ENCODE assay signal across 8 cellular contexts in genomic region chr1:236065509-236066005, GRCh38. TPM values are rescaled to one million over a fixed set of nuclear protein-coding genes. Genes with fewer than 3 reads are reported as not detected.
A peak's percentile ranks its signal among the peaks of the same experiment; 100 is the strongest.
DNase-seq lines count a peak whose midpoint lies in the region; ATAC-seq and TF ChIP-seq lines count a peak whose summit lies in the region.

No MANE protein-coding gene starts in this region.

- H3K36me3 ChIP-seq in ACC112 (ENCODE audit: insufficient read depth, low read length): peaks cover 8% of the 10 kb centered on the region
- H3K36me3 ChIP-seq in esophagus (ENCODE audit: control insufficient read depth in 2 of 2, insufficient read depth in 2 of 2, low read length in 1 of 2): no peaks in the 10 kb centered on the region

- 35 to 40% methylated on average over 17 of the region's 17 CpGs for WGBS in esophagus, 2 donors

- no peak for ATAC-seq in naive B cell (ENCODE audit: low read depth in 2 of 2)

- H3K4me3 ChIP-seq in ACC112 (ENCODE audit: low read depth, low read length) (peak overlapping the region; percentile 94), esophagus (ENCODE audit: low read depth in 1 of 2, low read length in 2 of 2) (peak overlapping the region; percentile 56 to 65)

- no peak for TF ChIP-seq CTCF in GM10248 (IDR thresholded peaks at IDR 0.05; ENCODE audit: control extremely low read depth, extremely low read depth, low read depth, missing control alignments)

- peaks cover 23% of the 10 kb centered on the region for H3K79me2 ChIP-seq in ACC112 (ENCODE audit: control insufficient read depth, insufficient read depth, low read length, unreplicated experiment)

- no peaks in the 10 kb centered on the region for H3K4me1 ChIP-seq in ACC112 (ENCODE audit: control insufficient read depth, insufficient read depth, low read length, unreplicated experiment)
- H3K4me1 ChIP-seq in esophagus (ENCODE audit: control insufficient read depth in 2 of 2, insufficient read depth in 2 of 2, low read length in 1 of 2): peaks cover 3% of the 10 kb centered on the region in 2 donors

- POLR2A ChIA-PET in GM10248 (lab: Yijun Ruan, JAX): no interaction called here

- peak overlapping the region; percentile 6 to 88 (median 77) for H3K27ac Mint-ChIP-seq in naive B cell

- peaks cover 0 to 3% of the 10 kb centered on the region in 2 donors for H3K36me3 Mint-ChIP-seq in naive B cell

- H2AFZ ChIP-seq in ACC112 (ENCODE audit: low read length, unreplicated experiment): peak overlapping the region; percentile 90

- DNase-seq in NCI-H69 (lab: John Stamatoyannopoulos, UW): peak; percentile 50
- no peak for DNase-seq in naive B cell
- DNase-seq in kidney tubule cell (ENCODE audit: low spot score): no peak
- no peak for DNase-seq in GM10248 (ENCODE audit: extremely low spot score)
- no peak for DNase-seq in activated CD4-positive, CD25-positive, alpha-beta regulatory T cell (lab: John Stamatoyannopoulos, UW)
- DNase-seq in HK-2 (ENCODE audit: unreplicated experiment): no peak

- peaks cover 24 to 44% (median 27%) of the 10 kb centered on the region in 3 donors for H3K27me3 Mint-ChIP-seq in naive B cell

- no peak overlapping the region for H3K27ac ChIP-seq in ACC112 (ENCODE audit: low read depth, low read length)
- peak overlapping the region; percentile 92 to 94 for H3K27ac ChIP-seq in esophagus (ENCODE audit: low read depth in 2 of 2, low read length in 1 of 2)

- CTCF ChIA-PET in GM10248 (lab: Yijun Ruan, JAX): interaction anchor here (0.8 to 2.2 kb wide), 3 partner anchors 8 to 18 kb away, joined by 3 to 4 read pairs (median 4); no protein-coding TSS in a partner anchor

- H3K27me3 ChIP-seq in ACC112 (ENCODE audit: insufficient read depth, low read length) (no peaks in the 10 kb centered on the region), esophagus (ENCODE audit: control insufficient read depth in 1 of 2, insufficient read depth in 2 of 2, low read length in 2 of 2) (peaks cover 0 to 3% of the 10 kb centered on the region in 2 donors)

- H3K4me1 Mint-ChIP-seq in naive B cell: peaks cover 20 to 32% (median 30%) of the 10 kb centered on the region in 3 donors

- peaks cover 0 to under 1% of the 10 kb centered on the region in 2 donors for H3K9me3 ChIP-seq in esophagus (ENCODE audit: control insufficient read depth in 2 of 2, insufficient read depth in 1 of 2, low read depth in 1 of 2, low read length in 1 of 2)

- peak overlapping the region; percentile 61 to 85 (median 76) for H3K4me3 Mint-ChIP-seq in naive B cell

- peaks cover 0 to 3% (median under 1%) of the 10 kb centered on the region in 7 donors for H3K9me3 Mint-ChIP-seq in naive B cell

RNA-seq across cellular contexts. Expression of gene NID1, which starts 0.7 kb away (rescaled TPM):
- 10 to 100 TPM in 1 of 2 donors, 1 to 10 TPM in 1; 3.9 to 11.6 TPM for polyA plus RNA-seq in esophagus
- not detected for polyA plus RNA-seq in naive B cell (ENCODE audit: low read depth in 6 of 6)

Comparison
In these comparisons a context has a peak if more than half of its experiments do, and no peak if none do; other contexts are left out.
1. RNA of gene NID1, which starts 0.7 kb away (polyA plus RNA-seq): 3.9 to 11.6 TPM in esophagus; not detected in naive B cell; every median in the first group is over 4 times any median in the second.